Comparison of ENCODE assay signal across 7 cellular contexts in genomic region chr9:124769451-124770358, GRCh38. TPM values are rescaled to one million over a fixed set of nuclear protein-coding genes. Genes with fewer than 3 reads are reported as not detected.
DNase-seq lines count a peak whose midpoint lies in the region; ATAC-seq and TF ChIP-seq lines count a peak whose summit lies in the region.

No MANE protein-coding gene starts in this region.

- intact Hi-C loops in body of pancreas (cut with DNase I): no loop called here
- intact Hi-C loops in left lung (cut with DNase I): no loop called here

- WGBS in body of pancreas, 2 donors: 1% methylated on average over 56 to 57 of the region's 57 CpGs
- 3% methylated on average over 57 of the region's 57 CpGs for WGBS in suprapubic skin

- DNase-seq in NCI-H69 (lab: John Stamatoyannopoulos, UW) (peak; percentile 78), body of pancreas (peak; percentile 43 to 52 (median 48)), left lung (peak; percentile 54 to 92), suprapubic skin (ENCODE audit: low spot score in 2 of 2) (no peak), AG08395 (ENCODE audit: low spot score) (no peak)

- H3K4me1 ChIP-seq in body of pancreas: peaks cover 16% of the 10 kb centered on the region
- H3K4me1 ChIP-seq in left lung: peaks cover 0 to 57% of the 10 kb centered on the region in 2 donors
- H3K4me1 ChIP-seq in suprapubic skin: peaks cover 28% of the 10 kb centered on the region

- no peaks in the 10 kb centered on the region for H3K36me3 ChIP-seq in body of pancreas (replicated peaks in 1 of 2; ENCODE audit: insufficient read depth in 1 of 2, low read depth in 2 of 2)
- H3K36me3 ChIP-seq in left lung: no peaks in the 10 kb centered on the region
- no peaks in the 10 kb centered on the region for H3K36me3 ChIP-seq in suprapubic skin

- no peak for TF ChIP-seq EP300 in suprapubic skin (IDR thresholded peaks at IDR 0.05)

- H3K4me3 ChIP-seq in body of pancreas (peak overlapping the region; percentile 83 to 89), left lung (peak overlapping the region; percentile 71 to 78), suprapubic skin (peak overlapping the region; percentile 82)

- ATAC-seq in GM21717 (IDR thresholded peaks at IDR 0.05; ENCODE audit: unreplicated experiment) (peak; percentile 9), body of pancreas (no peak), left lung (peak; percentile 6), GM18909 (IDR thresholded peaks at IDR 0.05; ENCODE audit: poor library complexity, unreplicated experiment) (no peak)

- H3K27ac ChIP-seq in body of pancreas: peak overlapping the region; percentile 0 to 91 (median 86)
- peak overlapping the region; percentile 42 to 57 for H3K27ac ChIP-seq in left lung
- peak overlapping the region; percentile 34 for H3K27ac ChIP-seq in suprapubic skin

- H3K27me3 ChIP-seq in body of pancreas (no peaks in the 10 kb centered on the region), left lung (peaks cover 26 to 59% of the 10 kb centered on the region in 2 donors), suprapubic skin (peaks cover 35% of the 10 kb centered on the region)

- TF ChIP-seq POLR2A in body of pancreas (IDR thresholded peaks at IDR 0.05) (peak in 2 of 3 donors; percentile 30 to 49), suprapubic skin (IDR thresholded peaks at IDR 0.05) (no peak)

- H3K9me3 ChIP-seq in body of pancreas (no peaks in the 10 kb centered on the region), left lung (no peaks in the 10 kb centered on the region), suprapubic skin (no peaks in the 10 kb centered on the region)

- no peak for TF ChIP-seq CTCF in body of pancreas (IDR thresholded peaks at IDR 0.05)
- TF ChIP-seq CTCF in left lung (IDR thresholded peaks at IDR 0.05): no peak
- TF ChIP-seq CTCF in suprapubic skin (IDR thresholded peaks at IDR 0.05): no peak

RNA-seq across cellular contexts. Expression of gene NR6A1, which starts 1.4 kb away (rescaled TPM):
- total RNA-seq in body of pancreas (1 to 10 TPM; 3.3 to 3.9 TPM), left lung (1 to 10 TPM; 2.9 to 4.1 TPM), suprapubic skin (10 to 100 TPM in 1 of 4 donors, 1 to 10 TPM in 3; 6.5 to 10.1 (median 6.8) TPM)

RNA-seq across cellular contexts. Expression of gene OLFML2A, which starts 7.2 kb away (rescaled TPM):
- 1 to 10 TPM; 4.4 to 5.3 TPM for total RNA-seq in body of pancreas
- 10 to 100 TPM; 10.5 to 10.8 TPM for total RNA-seq in left lung
- total RNA-seq in suprapubic skin: 10 to 100 TPM; 14.6 to 36.8 (median 18.9) TPM

Comparison
In these comparisons a context has a peak if more than half of its experiments do, and no peak if none do; other contexts are left out.
1. ATAC-seq: peak in GM21717 (single experiment) and left lung (single experiment); none in body of pancreas (single experiment) and GM18909 (single experiment).
2. DNase-seq: peak in NCI-H69 (single experiment), body of pancreas (4 of 4) and left lung (2 of 2); none in suprapubic skin (0 of 2) and AG08395 (single experiment).
3. H3K27ac ChIP-seq: peak in every context shown above with its lines; median percentile 86 in body of pancreas; 50 in left lung; 34 in suprapubic skin.
4. POLR2A ChIP-seq: peak in body of pancreas (2 of 3); none in suprapubic skin (0 of 2).
5. Peak in every context shown above with its lines, with median percentiles within 50 percentile points of each other: H3K4me3 ChIP-seq.